ENCODE assay signal across 15 cellular contexts in genomic region chr16:85637808-85638186, GRCh38. TPM values are rescaled to one million over a fixed set of nuclear protein-coding genes. Genes with fewer than 3 reads are reported as not detected.
DNase-seq lines count a peak whose midpoint lies in the region; ATAC-seq, FAIRE-seq and TF ChIP-seq lines count a peak whose summit lies in the region.
"Had no signal": no experiment of that assay in that cellular context is flagged by ENCODE, and none has a peak within 500 bp of the region (broad histone marks: within the 10 kb centered on the region; RNA-seq: fewer than 3 reads in every experiment).

No MANE protein-coding gene starts in this region.

- H2AFZ ChIP-seq in H1 (ENCODE audit: low read length) = no peak overlapping the region

- POLR2A ChIA-PET in H1 (lab: Charles Lee; ENCODE audit: partially characterized antibody) = interaction anchor here (0.9 kb wide), 1 partner anchor 15 kb away, joined by 3 read pairs; no protein-coding TSS in a partner anchor

- TF ChIP-seq RAD21 in H1 (IDR thresholded peaks at IDR 0.05 in 1 of 2, conservative IDR thresholded peaks at IDR 0.05 in 1 of 2; ENCODE audit: low read depth in 2 of 2, low read length in 2 of 2) = no peak

- peaks cover 43 to 63% of the 10 kb centered on the region in 2 experiments for H4K20me1 ChIP-seq in H1 (replicated peaks in 1 of 2; ENCODE audit: control insufficient read depth in 1 of 2, insufficient read depth in 2 of 2, low read length in 2 of 2)

- intact Hi-C loops in mucosa of descending colon (cut with DNase I, micrococcal nuclease) = no loop called here

- H3K23me2 ChIP-seq in H1 (ENCODE audit: low read depth, low read length) = no peaks in the 10 kb centered on the region

- 74% methylated on average over 15 of the region's 19 CpGs; no CpG with 5 or more reads in 1 of the 2 experiments for WGBS in H1 (ENCODE audit: extremely low coverage in 1 of 2, insufficient coverage in 1 of 2, insufficient read length in 1 of 2, insufficient replicate concordance in 2 of 2, low coverage in 1 of 2, low lambda C conversion rate in 2 of 2, missing lambda C conversion rate in 1 of 2), 2 experiments
- 74 to 85% methylated on average over 17 to 19 of the region's 19 CpGs for whole genome bisulfite sequencing in lung, 2 donors

- H2BK15ac ChIP-seq in H1 (ENCODE audit: low read length) = no peak overlapping the region

- CTCF ChIA-PET in H1 (lab: Charles Lee; ENCODE audit: partially characterized antibody) = interaction anchor here (0.7 to 4.3 kb wide), 7 partner anchors 10 to 219 kb away, joined by 3 to 21 read pairs (median 6); partner anchors contain the start of gene GINS2

- H3K36me3 ChIP-seq in H1 (ENCODE audit: control insufficient read depth in 2 of 4, insufficient read depth in 4 of 4, low read length in 3 of 4) (peaks cover 0 to 11% (median 0%) of the 10 kb centered on the region in 4 experiments; a peak in 4 of 8 replicates), lung (ENCODE audit: control insufficient read depth in 2 of 2, insufficient read depth in 2 of 2, low read length in 2 of 2) (peaks cover 0 to 35% of the 10 kb centered on the region in 2 donors), mucosa of descending colon (ENCODE audit: low read depth) (no peaks in the 10 kb centered on the region)

- H3K27ac ChIP-seq in H1 (ENCODE audit: low read depth, low read length) (no peak overlapping the region), lung (ENCODE audit: low read depth in 1 of 2, low read length in 1 of 2) (no peak overlapping the region)
- H3K27ac ChIP-seq: epithelial cell of prostate had no signal

- no peak overlapping the region for H2AK5ac ChIP-seq in H1 (ENCODE audit: low read depth, low read length)

- no peak overlapping the region; the same call in 1 of the 2 replicates for H4K8ac ChIP-seq in H1 (ENCODE audit: extremely low read depth, insufficient read depth, low read length)

- no peak for TF ChIP-seq POLR2A in H1 (IDR thresholded peaks at IDR 0.05; ENCODE audit: control extremely low read depth in 1 of 2, low read depth in 2 of 2, low read length in 2 of 2)

- H3K9me3 ChIP-seq in H1 (ENCODE audit: insufficient read depth in 2 of 2, low read depth in 1 of 2, low read length in 1 of 2) (no peaks in the 10 kb centered on the region), lung (ENCODE audit: control insufficient read depth in 2 of 2, insufficient read depth in 1 of 2, low read length in 1 of 2) (no peaks in the 10 kb centered on the region), mucosa of descending colon (no peaks in the 10 kb centered on the region)
- H3K9me3 ChIP-seq: BE2C had no signal

- H3K56ac ChIP-seq in H1 (replicated peaks; ENCODE audit: insufficient read length, low read depth, low read length) = no peak overlapping the region

- H3K14ac ChIP-seq in H1 (ENCODE audit: insufficient read length) = no peak overlapping the region

- H3K18ac ChIP-seq in H1 (ENCODE audit: extremely low read depth, low read length) = no peak overlapping the region; the same call in none of the 2 replicates

- FAIRE-seq in H1 (lab: Jason Lieb, UNC) = no peak

- peaks cover 0 to 94% of the 10 kb centered on the region in 2 experiments; a peak in 3 of 4 replicates for H3K79me2 ChIP-seq in H1 (ENCODE audit: control insufficient read depth in 1 of 2, insufficient read depth in 2 of 2, low read length in 2 of 2)

- H3K4me1 ChIP-seq in H1 (replicated peaks in 1 of 4; ENCODE audit: control insufficient read depth in 3 of 4, insufficient read depth in 4 of 4, low read length in 3 of 4) (peaks cover 0 to 8% (median 0%) of the 10 kb centered on the region in 4 experiments; a peak in 4 of 7 replicates), lung (ENCODE audit: control insufficient read depth in 2 of 2, insufficient read depth in 2 of 2, low read length in 2 of 2) (peaks cover 0 to 21% of the 10 kb centered on the region in 2 donors), mucosa of descending colon (ENCODE audit: low read depth) (peaks cover 23% of the 10 kb centered on the region)

- H4K5ac ChIP-seq in H1 (ENCODE audit: insufficient read length, low read depth, low read length) = no peak overlapping the region

- no peak overlapping the region for H3K4ac ChIP-seq in H1 (replicated peaks; ENCODE audit: insufficient read length, low read depth, low read length)

- TF ChIP-seq EP300 in H1 (IDR thresholded peaks at IDR 0.05; ENCODE audit: borderline replicate concordance in 1 of 2, low read depth in 2 of 2, low read length in 2 of 2) = no peak

- H2BK20ac ChIP-seq in H1 (ENCODE audit: low read length) = no peak overlapping the region

- peaks cover 18% of the 10 kb centered on the region for H3K79me1 ChIP-seq in H1 (ENCODE audit: low read depth, low read length)

- no peak overlapping the region for H2BK120ac ChIP-seq in H1 (replicated peaks; ENCODE audit: low read depth, low read length)

- TF ChIP-seq CTCF in H1 (IDR thresholded peaks at IDR 0.05; ENCODE audit: control extremely low read depth in 1 of 3, insufficient read depth in 1 of 3, low read depth in 1 of 3, low read length in 3 of 3) = no peak
- no peak for TF ChIP-seq CTCF in lung (IDR thresholded peaks at IDR 0.05; ENCODE audit: control extremely low read depth, extremely low read depth)
- no peak for TF ChIP-seq CTCF in mucosa of descending colon (IDR thresholded peaks at IDR 0.05)

- H3K4me3 ChIP-seq in H1 (ENCODE audit: extremely low read depth in 1 of 4, insufficient read depth in 2 of 4, low read depth in 3 of 4, low read length in 4 of 4) = no peak overlapping the region
- no peak overlapping the region for H3K4me3 ChIP-seq in lung
- no peak overlapping the region for H3K4me3 ChIP-seq in mucosa of descending colon

- H3K27me3 ChIP-seq in H1 (replicated peaks in 1 of 4; ENCODE audit: control insufficient read depth in 3 of 4, extremely low read depth in 1 of 4, insufficient read depth in 3 of 4, low read length in 3 of 4) (no peaks in the 10 kb centered on the region), lung (ENCODE audit: control insufficient read depth, insufficient read depth) (no peaks in the 10 kb centered on the region)
- H3K27me3 ChIP-seq: BE2C had no signal

- no peak for ATAC-seq in lung (ENCODE audit: insufficient read depth, low FRiP score)
- no peak for ATAC-seq in HG03108 (IDR thresholded peaks at IDR 0.05; ENCODE audit: unreplicated experiment)
- ATAC-seq in mucosa of descending colon = no peak

- H2BK5ac ChIP-seq in H1 (ENCODE audit: low read depth, low read length) = no peak overlapping the region; the same call in 1 of the 2 replicates

- peak overlapping the region; percentile 74 for H4K91ac ChIP-seq in H1 (replicated peaks; ENCODE audit: insufficient read length, low read length)

- no peak overlapping the region for H3K23ac ChIP-seq in H1 (ENCODE audit: insufficient read length)

- DNase-seq in COLO668 (lab: John Stamatoyannopoulos, UW; ENCODE audit: unreplicated experiment) (peak; percentile 76), NCI-H2107 (lab: John Stamatoyannopoulos, UW) (peak; percentile 51), H1 (ENCODE audit: low read depth in 1 of 2, low spot score in 2 of 2) (no peak), lung (ENCODE audit: low spot score) (peak; percentile 53), NCI-H187 treated with DMSO at 0.1 percent for 48 hours (lab: John Stamatoyannopoulos, UW) (no peak), mucosa of descending colon (no peak)
- no peak for DNase-seq in stimulated activated CD4-positive, alpha-beta T cell treated with anti-CD3 and anti-CD28 coated beads, Interleukin-2, amount 100 ng/mL, for 24 hours
- DNase-seq: activated B cell treated with CpG ODN at 0.5 μM for 24 hours; BE2C; cerebellar nuclear complex; H7; NK-92 treated with Interleukin-12 subunit alpha and Interleukin-12 subunit beta, amount 100 ng/mL, for 24 hours; stimulated activated CD4-positive, alpha-beta T cell treated with anti-CD3 and anti-CD28 coated beads, Interleukin-4, amount 100 ng/mL, for 1 hour had no signal

- no peak overlapping the region for H3K9ac ChIP-seq in H1 (replicated peaks in 1 of 4; ENCODE audit: extremely low read depth in 1 of 4, low read depth in 3 of 4, low read length in 3 of 4)

- no peak overlapping the region for H3K4me2 ChIP-seq in H1 (ENCODE audit: insufficient read depth in 1 of 2, low read depth in 2 of 2, low read length in 2 of 2)

- no peak overlapping the region for H2BK12ac ChIP-seq in H1 (ENCODE audit: low read depth, low read length)

TF ChIP-seq in H1, 55 proteins besides CTCF, POLR2A, EP300 and RAD21 (continues in another document):
- TF ChIP-seq USF2 (IDR thresholded peaks at IDR 0.05; ENCODE audit: low read length) = no peak
- no peak for TF ChIP-seq TAF1 (IDR thresholded peaks at IDR 0.05; ENCODE audit: low read depth, low read length)

RNA-seq across cellular contexts. Expression of gene GSE1, which starts 24.7 kb away (rescaled TPM):
- 65.6 and 66.2 TPM in 2 replicates for total RNA-seq in H1 (2021; fragmentation: NEBNext Ultra II Directional; extraction: Animal tissue kit (Norgen Biotek cat#: 25700))
- polyA plus RNA-seq in H1 (2011; rRNA removed) (26.0 and 40.0 TPM in 2 replicates), lung (10 to 100 TPM; 21.3 to 34.0 TPM)
- 26.5 TPM for polyA plus RNA-seq in H1 (2011; cell fraction: cytosol; rRNA removed)
- 123 TPM for polyA plus RNA-seq in H1 (2011; cell fraction: nucleus; rRNA removed)
- 42.4 to 51.0 TPM (median 44.8 TPM) in 4 replicates for polyA plus RNA-seq in H1 (2012, experiment 1 of 2)
- 18.4 TPM for polyA plus RNA-seq in H1 (2012, experiment 2 of 2)
- polyA plus RNA-seq in H1 (2013, experiment 1 of 2) = 30.0 TPM
- polyA plus RNA-seq in H1 (2013, experiment 2 of 2) = 30.1 TPM
- polyA minus RNA-seq in H1 (2011; rRNA and poly(A)+ RNA removed) = 35.8 and 37.6 TPM in 2 replicates
- 76.6 TPM for polyA minus RNA-seq in H1 (2011; cell fraction: cytosol; rRNA and poly(A)+ RNA removed)
- polyA minus RNA-seq in H1 (2011; cell fraction: nucleus; rRNA and poly(A)+ RNA removed) = 93.7 TPM
- total RNA-seq in lung (100 to 1,000 TPM; 115 to 122 TPM), mucosa of descending colon (100 to 1,000 TPM; 107 to 122 (median 107) TPM)

RNA-seq across cellular contexts. Expression of gene GINS2, which starts 51.0 kb away (rescaled TPM):
- total RNA-seq in H1 (2021; fragmentation: NEBNext Ultra II Directional; extraction: Animal tissue kit (Norgen Biotek cat#: 25700)) = 51.4 and 59.1 TPM in 2 replicates
- polyA plus RNA-seq in H1 (2011; rRNA removed) (22.5 and 29.4 TPM in 2 replicates), lung (1 to 10 TPM; 1.6 to 2.4 TPM)
- 31.5 TPM for polyA plus RNA-seq in H1 (2011; cell fraction: cytosol; rRNA removed)
- polyA plus RNA-seq in H1 (2011; cell fraction: nucleus; rRNA removed) = 18.3 TPM
- polyA plus RNA-seq in H1 (2012, experiment 1 of 2) = 34.6 to 46.9 TPM (median 38.3 TPM) in 4 replicates
- polyA plus RNA-seq in H1 (2012, experiment 2 of 2) = 17.0 TPM
- polyA plus RNA-seq in H1 (2013, experiment 1 of 2) = 28.2 TPM
- polyA plus RNA-seq in H1 (2013, experiment 2 of 2) = 28.2 TPM
- polyA minus RNA-seq in H1 (2011; rRNA and poly(A)+ RNA removed) = 24.8 and 29.1 TPM in 2 replicates
- 14.1 TPM for polyA minus RNA-seq in H1 (2011; cell fraction: cytosol; rRNA and poly(A)+ RNA removed)
- polyA minus RNA-seq in H1 (2011; cell fraction: nucleus; rRNA and poly(A)+ RNA removed) = 18.6 TPM
- total RNA-seq in lung (1 to 10 TPM; 2.5 to 3.1 TPM), mucosa of descending colon (10 to 100 TPM in 1 of 3 donors, 1 to 10 TPM in 2; 1.2 to 11.8 (median 5.4) TPM)

Comparison
In these comparisons a context has a peak if more than half of its experiments do, and no peak if none do; other contexts are left out.
1. DNase-seq: peak in COLO668 (single experiment), NCI-H2107 (single experiment) and lung (single experiment); none in H1 (0 of 2), NCI-H187 treated with DMSO at 0.1 percent for 48 hours (single experiment), stimulated activated CD4-positive, alpha-beta T cell treated with anti-CD3 and anti-CD28 coated beads, Interleukin-2, amount 100 ng/mL, for 24 hours (0 of 2) and mucosa of descending colon (0 of 3).